In genomic region chr2:99552529-99552928, GRCh38 we compare ENCODE assay signal across 1 cellular context.
TF ChIP-seq lines count a peak whose summit lies in the region.

No MANE protein-coding gene starts in this region.

TF ChIP-seq in SK-N-SH treated with all-trans-retinoic acid at 6 μM for 48 hours, 23 proteins besides CTCF, POLR2A, EP300 and RAD21 (continued from another document):
- no peak for TF ChIP-seq CREB5 (CRISPR knock-in tag; IDR thresholded peaks at IDR 0.05; ENCODE audit: low read depth)
- no peak for TF ChIP-seq RARB (CRISPR knock-in tag; IDR thresholded peaks at IDR 0.05)
- no peak for TF ChIP-seq BACH2 (CRISPR knock-in tag; IDR thresholded peaks at IDR 0.05; ENCODE audit: borderline replicate concordance)
